20 cellular contexts compared by ENCODE assay signal in the genomic region with DNA sequence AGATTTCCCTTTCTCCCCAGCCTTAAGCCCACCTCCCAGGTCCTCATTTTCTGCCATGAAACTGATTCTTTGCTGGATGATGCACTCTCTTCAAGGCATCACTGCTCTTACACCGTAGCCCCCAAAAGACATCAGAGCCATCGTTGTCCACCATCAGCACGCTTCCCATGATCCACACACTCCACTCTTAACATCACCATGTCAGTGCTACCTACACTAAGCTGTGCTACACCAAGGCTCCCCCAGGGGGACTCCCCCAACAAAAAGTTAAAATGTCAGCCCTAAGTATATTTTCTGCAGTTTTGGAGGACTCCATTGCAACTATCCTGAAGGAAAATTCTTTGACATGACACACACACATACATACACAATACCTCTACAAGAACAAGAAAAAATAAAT. TPM values are rescaled to one million over a fixed set of nuclear protein-coding genes. Genes with fewer than 3 reads are reported as not detected.
DNase-seq lines count a peak whose midpoint lies in the region; ATAC-seq, FAIRE-seq and TF ChIP-seq lines count a peak whose summit lies in the region.
"Had no signal": no experiment of that assay in that cellular context is flagged by ENCODE, and none has a peak within 500 bp of the region (broad histone marks: within the 10 kb centered on the region; RNA-seq: fewer than 3 reads in every experiment).

No MANE protein-coding gene starts in this region.

- peak; percentile 89 for ATAC-seq in K562
- ATAC-seq in stimulated activated naive CD8-positive, alpha-beta T cell treated with anti-CD3 and anti-CD28 coated beads, Interleukin-15, amount 100 ng/mL, for 72 hours: peak; percentile 42
- no peak for ATAC-seq in HG02678 (IDR thresholded peaks at IDR 0.05; ENCODE audit: unreplicated experiment)

- no TSS peak for BruUV-seq in K562 (replicated peaks; lab: Mats Ljungman, UMichigan)

- H3K27ac ChIP-seq in K562 (ENCODE audit: extremely low read depth, low read depth, low read length): no peak overlapping the region
- H3K27ac ChIP-seq in thyroid gland: no peak overlapping the region
- H3K27ac ChIP-seq: RWPE1, SJCRH30 had no signal

- TF ChIP-seq EP300 in K562 (IDR thresholded peaks at IDR 0.05; ENCODE audit: low read length): no peak

- no peaks in the 10 kb centered on the region for H3K36me3 ChIP-seq in K562 (ENCODE audit: control insufficient read depth, insufficient read depth, low read length)
- no peaks in the 10 kb centered on the region for H3K36me3 ChIP-seq in thyroid gland
- H3K36me3 ChIP-seq: SJCRH30 had no signal

- H3K4me1 Mint-ChIP-seq in activated CD4-positive, alpha-beta T cell treated with anti-CD3 and anti-CD28 coated beads, Interleukin-2, amount 10 ng/mL, durations not matched to agents 24 days and 14 days: peaks cover 41% of the 10 kb centered on the region
- peaks cover 3% of the 10 kb centered on the region for H3K4me1 Mint-ChIP-seq in HFFc6 (ENCODE audit: low read depth)
- peaks cover 32% of the 10 kb centered on the region for H3K4me1 Mint-ChIP-seq in stimulated activated naive CD8-positive, alpha-beta T cell treated with anti-CD3 and anti-CD28 coated beads, Interleukin-15, amount 100 ng/mL, for 72 hours

- H3K4me3 ChIP-seq in K562 (no peak overlapping the region), thyroid gland (replicated peaks in 1 of 3) (no peak overlapping the region)
- H3K4me3 ChIP-seq: SJCRH30 had no signal

- H3K4me3 Mint-ChIP-seq in activated CD4-positive, alpha-beta T cell treated with anti-CD3 and anti-CD28 coated beads, Interleukin-2, amount 10 ng/mL, durations not matched to agents 24 days and 14 days: no peak overlapping the region
- no peak overlapping the region for H3K4me3 Mint-ChIP-seq in HFFc6
- H3K4me3 Mint-ChIP-seq in stimulated activated naive CD8-positive, alpha-beta T cell treated with anti-CD3 and anti-CD28 coated beads, Interleukin-15, amount 100 ng/mL, for 72 hours: no peak overlapping the region

- POLR2A ChIA-PET in K562 (lab: Yijun Ruan, JAX): interaction anchor here (0.6 to 1.0 kb wide), 5 partner anchors 10 to 74 kb away, joined by 3 to 4 read pairs (median 3); no protein-coding TSS in a partner anchor

- CTCF ChIA-PET in K562 (lab: Yijun Ruan, JAX; ENCODE audit: low intra/inter-chr PET ratio): no interaction called here

- no peaks in the 10 kb centered on the region for H4K20me1 ChIP-seq in K562 (replicated peaks; ENCODE audit: control insufficient read depth, insufficient read depth, low read length)

- H3K9me3 Mint-ChIP-seq in activated CD4-positive, alpha-beta T cell treated with anti-CD3 and anti-CD28 coated beads, Interleukin-2, amount 10 ng/mL, durations not matched to agents 24 days and 14 days: peaks cover 14% of the 10 kb centered on the region
- no peaks in the 10 kb centered on the region for H3K9me3 Mint-ChIP-seq in HFFc6
- H3K9me3 Mint-ChIP-seq in stimulated activated naive CD8-positive, alpha-beta T cell treated with anti-CD3 and anti-CD28 coated beads, Interleukin-15, amount 100 ng/mL, for 72 hours: peaks cover 3 to 13% of the 10 kb centered on the region in 2 donors

- TF ChIP-seq CTCF in HFFc6 (IDR thresholded peaks at IDR 0.05) (0 out of 2 replicates have a peak, but pooled peaks have one; percentile 8), K562 (IDR thresholded peaks at IDR 0.05 in 2 of 3, conservative IDR thresholded peaks at IDR 0.05 in 1 of 3; ENCODE audit: insufficient read depth in 2 of 3, low read depth in 1 of 3, low read length in 3 of 3) (peak; percentile 37 to 47 (median 42); a peak in 3 of 6 replicates), thyroid gland (IDR thresholded peaks at IDR 0.05) (no peak)

- TF ChIP-seq POLR2A in K562 (conservative IDR thresholded peaks at IDR 0.05): no peak
- TF ChIP-seq POLR2A in thyroid gland (IDR thresholded peaks at IDR 0.05): no peak

- H3K4me1 ChIP-seq in K562 (replicated peaks in 1 of 2; ENCODE audit: control insufficient read depth in 2 of 2, insufficient read depth in 2 of 2, low read length in 2 of 2) (peaks cover 12 to 20% of the 10 kb centered on the region in 2 experiments; a peak in 4 of 5 replicates), thyroid gland (no peaks in the 10 kb centered on the region)
- H3K4me1 ChIP-seq: SJCRH30 had no signal

- H3K9me3 ChIP-seq in K562 (replicated peaks; ENCODE audit: control insufficient read depth, insufficient read depth, low read depth, low read length): no peaks in the 10 kb centered on the region
- no peaks in the 10 kb centered on the region for H3K9me3 ChIP-seq in thyroid gland
- H3K9me3 ChIP-seq: SJCRH30 had no signal

- DNase-seq in activated CD4-positive, alpha-beta T cell treated with anti-CD3 and anti-CD28 coated beads, Interleukin-2, amount 10 ng/mL, durations not matched to agents 24 days and 14 days: no peak
- no peak for DNase-seq in activated CD4-positive, alpha-beta T cell treated with anti-CD3 and anti-CD28 coated beads for 48 hours
- DNase-seq in HFFc6 (no peak), K562 (ENCODE audit: extremely low read depth in 1 of 4, low spot score in 3 of 4) (peak in 3 of 4 experiments; percentile 33 to 49 (median 34)), thyroid gland (no peak), glomerular visceral epithelial cell (ENCODE audit: extremely low spot score) (no peak)
- no peak for DNase-seq in stimulated activated naive CD8-positive, alpha-beta T cell treated with anti-CD3 and anti-CD28 coated beads, Interleukin-15, amount 100 ng/mL, for 72 hours
- DNase-seq: 8988T, C1 segment of cervical spinal cord, DMS53, GOT3, Kasumi-1, NCI-H1436 treated with DMSO at 0.1 percent for 48 hours, NCI-H2081 treated with DMSO at 0.1 percent for 48 hours, NCI-H2227 treated with DMSO at 0.1 percent for 48 hours, NCI-H526, SJCRH30, SW 1271 had no signal

- H3K36me3 Mint-ChIP-seq in activated CD4-positive, alpha-beta T cell treated with anti-CD3 and anti-CD28 coated beads, Interleukin-2, amount 10 ng/mL, durations not matched to agents 24 days and 14 days (ENCODE audit: low read depth): peaks cover 15% of the 10 kb centered on the region
- no peaks in the 10 kb centered on the region for H3K36me3 Mint-ChIP-seq in HFFc6 (ENCODE audit: low read depth)

- H3K4me2 ChIP-seq in K562 (ENCODE audit: insufficient read depth, low read length): no peak overlapping the region

- H3K27me3 ChIP-seq in K562 (ENCODE audit: control insufficient read depth in 2 of 2, insufficient read depth in 2 of 2, low read length in 2 of 2) (no peaks in the 10 kb centered on the region), thyroid gland (no peaks in the 10 kb centered on the region)
- H3K27me3 ChIP-seq: SJCRH30 had no signal

- H3K9ac ChIP-seq in K562 (ENCODE audit: insufficient read depth in 1 of 2, low read depth in 2 of 2, low read length in 2 of 2): no peak overlapping the region

- no peaks in the 10 kb centered on the region for H3K79me2 ChIP-seq in K562 (ENCODE audit: control insufficient read depth, insufficient read depth, low read length)

- in situ Hi-C loops in K562 (cut with MboI): no loop called here

- H2AFZ ChIP-seq in K562 (ENCODE audit: low read depth, low read length): peak overlapping the region; percentile 98

- H3K27ac Mint-ChIP-seq in activated CD4-positive, alpha-beta T cell treated with anti-CD3 and anti-CD28 coated beads, Interleukin-2, amount 10 ng/mL, durations not matched to agents 24 days and 14 days: peak overlapping the region; percentile 72
- no peak overlapping the region for H3K27ac Mint-ChIP-seq in HFFc6
- H3K27ac Mint-ChIP-seq in stimulated activated naive CD8-positive, alpha-beta T cell treated with anti-CD3 and anti-CD28 coated beads, Interleukin-15, amount 100 ng/mL, for 72 hours: no peak overlapping the region

- H3K27me3 Mint-ChIP-seq in activated CD4-positive, alpha-beta T cell treated with anti-CD3 and anti-CD28 coated beads, Interleukin-2, amount 10 ng/mL, durations not matched to agents 24 days and 14 days: no peaks in the 10 kb centered on the region
- H3K27me3 Mint-ChIP-seq in HFFc6 (ENCODE audit: insufficient read depth): peaks cover 3% of the 10 kb centered on the region
- no peaks in the 10 kb centered on the region for H3K27me3 Mint-ChIP-seq in stimulated activated naive CD8-positive, alpha-beta T cell treated with anti-CD3 and anti-CD28 coated beads, Interleukin-15, amount 100 ng/mL, for 72 hours

- no peaks in the 10 kb centered on the region for H3K9me1 ChIP-seq in K562 (ENCODE audit: control insufficient read depth, insufficient read depth, low read length)

- FAIRE-seq in K562 (lab: Jason Lieb, UNC): no peak

- intact Hi-C loops in activated CD4-positive, alpha-beta T cell treated with anti-CD3 and anti-CD28 coated beads, Interleukin-2, amount 10 ng/mL, durations not matched to agents 24 days and 14 days (cut with micrococcal nuclease): no loop called here
- intact Hi-C loops in K562 (cut with micrococcal nuclease): no loop called here
- intact Hi-C loops in thyroid gland (cut with DNase I): no loop called here

- 41% methylated on average over 3 of the region's 3 CpGs for WGBS in K562 (ENCODE audit: insufficient coverage, low coverage, missing lambda C conversion rate)
- 65% methylated on average over 3 of the region's 3 CpGs for WGBS in thyroid gland, 2 donors

- peak in 1 of 2 experiments; percentile 47; a peak in 2 of 4 replicates for TF ChIP-seq RAD21 in K562 (CRISPR knock-in tag; conservative IDR thresholded peaks at IDR 0.05 in 1 of 2, IDR thresholded peaks at IDR 0.05 in 1 of 2)

RNA-seq across cellular contexts. Expression of gene KIF2A, which starts 34.1 kb away (rescaled TPM):
- total RNA-seq in activated CD4-positive, alpha-beta T cell treated with anti-CD3 and anti-CD28 coated beads, Interleukin-2, amount 10 ng/mL, durations not matched to agents 24 days and 14 days: 238 and 244 TPM in 2 replicates
- 10 to 100 TPM; 39.9 to 54.0 (median 49.3) TPM for total RNA-seq in HFFc6 (2021; fragmentation: NEBNext Ultra II Directional; extraction: Animal tissue kit (Norgen Biotek cat#: 25700))
- 61.3 and 233 TPM in 2 replicates for total RNA-seq in K562 (2011; cell fraction: chromatin; rRNA removed; ENCODE audit: low replicate concordance)
- 22.8 and 41.1 TPM in 2 replicates for total RNA-seq in K562 (2011; cell fraction: nucleolus; rRNA removed)
- total RNA-seq in K562 (2011; cell fraction: nucleoplasm; rRNA removed): 69.0 and 96.6 TPM in 2 replicates
- total RNA-seq in K562 (2014; rRNA removed) (53.6 and 61.9 TPM in 2 replicates), K562 (2014; rRNA removed; fragmentation: Illumina TruSeq; extraction: Trizol) (97.1 and 114 TPM in 2 replicates), K562 (2015; rRNA removed; fragmentation: Illumina TruSeq; extraction: Trizol) (74.4 and 77.6 TPM in 2 replicates), K562 (2021) (84.7 and 90.6 TPM in 2 replicates), thyroid gland (100 to 1,000 TPM in 1 of 4 donors, 10 to 100 TPM in 3; 34.9 to 118 (median 54.8) TPM)
- polyA plus RNA-seq in K562 (2011; rRNA removed) (47.9 and 83.4 TPM in 2 replicates), K562 (2014; fragmentation: Illumina TruSeq; extraction: Trizol) (117 and 126 TPM in 2 replicates), K562 (2014; fragmentation: Nextera tagmentation; extraction: Ambion mirVana) (10 to 100 TPM; 42.6 to 48.3 TPM), K562 (2014; rRNA removed) (57.2 and 60.4 TPM in 2 replicates)
- polyA plus RNA-seq in K562 (2011; cell fraction: cytosol; rRNA removed): 16.3 and 32.6 TPM in 2 replicates
- polyA plus RNA-seq in K562 (2011; cell fraction: nucleus; rRNA removed): 22.2 and 27.0 TPM in 2 replicates
- polyA plus RNA-seq in K562 (2012): 68.3 and 93.3 TPM in 2 replicates
- 210 and 230 TPM in 2 replicates for polyA minus RNA-seq in K562 (2011; rRNA and poly(A)+ RNA removed)
- 73.6 and 84.8 TPM in 2 replicates for polyA minus RNA-seq in K562 (2011; cell fraction: cytosol; rRNA and poly(A)+ RNA removed)
- polyA minus RNA-seq in K562 (2011; cell fraction: nucleus; rRNA and poly(A)+ RNA removed): 28.1 and 45.8 TPM in 2 replicates

Comparison
In these comparisons a context has a peak if more than half of its experiments do, and no peak if none do; other contexts are left out.
1. DNase-seq: peak in K562 (3 of 4); none in activated CD4-positive, alpha-beta T cell treated with anti-CD3 and anti-CD28 coated beads, Interleukin-2, amount 10 ng/mL, durations not matched to agents 24 days and 14 days (single experiment), activated CD4-positive, alpha-beta T cell treated with anti-CD3 and anti-CD28 coated beads for 48 hours (single experiment), HFFc6 (single experiment), stimulated activated naive CD8-positive, alpha-beta T cell treated with anti-CD3 and anti-CD28 coated beads, Interleukin-15, amount 100 ng/mL, for 72 hours (0 of 2), thyroid gland (0 of 2) and glomerular visceral epithelial cell (single experiment).
2. CTCF ChIP-seq: peak in HFFc6 (single experiment) and K562 (3 of 3); none in thyroid gland (0 of 6).